ENCODE assay signal across 26 cellular contexts in genomic region chr7:116011584-116011983, GRCh38. TPM values are rescaled to one million over a fixed set of nuclear protein-coding genes. Genes with fewer than 3 reads are reported as not detected.
"Had no signal": no experiment of that assay in that cellular context is flagged by ENCODE, and none has a peak within 500 bp of the region (broad histone marks: within the 10 kb centered on the region; RNA-seq: fewer than 3 reads in every experiment).

No MANE protein-coding gene starts in this region.

- H3K27ac ChIP-seq: colonic mucosa, epithelial cell of prostate, esophagus squamous epithelium, gastrocnemius medialis, heart right ventricle, left lung, lower lobe of right lung had no signal

- H3K9me3 Mint-ChIP-seq: effector memory CD8-positive, alpha-beta T cell had no signal

- H3K27ac Mint-ChIP-seq: dendritic cell treated with granulocyte-macrophage colony-stimulating factor and Interleukin-4, amounts not matched to agents 40 ng/mL and 50 ng/mL, for 4 days; effector memory CD8-positive, alpha-beta T cell; endodermal cell; mesothelial cell of epicardium; naive B cell had no signal

- DNase-seq: colonic mucosa; cortex of kidney; effector CD8-positive, alpha-beta T cell; effector memory CD8-positive, alpha-beta T cell; endodermal cell; erythroblast; esophagus squamous epithelium; foreskin fibroblast; foreskin melanocyte; gastrocnemius medialis; glutamatergic neuron; head of caudate nucleus; heart right ventricle; hippocampal formation; left cardiac atrium; left lung; left ventricle myocardium superior; lower lobe of right lung; mesenchymal stem cell; mucosa of descending colon; naive B cell had no signal

- H3K36me3 Mint-ChIP-seq: mesothelial cell of epicardium, naive B cell had no signal

- H3K27me3 ChIP-seq: colonic mucosa, esophagus squamous epithelium, gastrocnemius medialis, heart right ventricle, left lung had no signal

- H3K4me1 Mint-ChIP-seq: endodermal cell, mesothelial cell of epicardium, naive B cell had no signal

- H3K4me3 ChIP-seq: colonic mucosa, esophagus squamous epithelium, gastrocnemius medialis, heart right ventricle, left lung, lower lobe of right lung, mucosa of descending colon had no signal

- H3K4me3 Mint-ChIP-seq: dendritic cell treated with granulocyte-macrophage colony-stimulating factor and Interleukin-4, amounts not matched to agents 40 ng/mL and 50 ng/mL, for 4 days; effector memory CD8-positive, alpha-beta T cell; endodermal cell; mesothelial cell of epicardium; naive B cell had no signal

- H3K9me3 ChIP-seq: colonic mucosa, esophagus squamous epithelium, gastrocnemius medialis, lower lobe of right lung, mucosa of descending colon had no signal

- H3K36me3 ChIP-seq: colonic mucosa, esophagus squamous epithelium, gastrocnemius medialis, heart right ventricle, lower lobe of right lung had no signal

- H3K27me3 Mint-ChIP-seq: dendritic cell treated with granulocyte-macrophage colony-stimulating factor and Interleukin-4, amounts not matched to agents 40 ng/mL and 50 ng/mL, for 4 days; effector memory CD8-positive, alpha-beta T cell; naive B cell had no signal

- ATAC-seq: effector memory CD8-positive, alpha-beta T cell; esophagus mucosa; gastrocnemius medialis; heart right ventricle; left cardiac atrium; left lung; left ventricle myocardium superior; lower lobe of right lung; mucosa of descending colon had no signal

- H3K4me1 ChIP-seq: colonic mucosa, esophagus squamous epithelium, gastrocnemius medialis, lower lobe of right lung had no signal

RNA-seq across cellular contexts. Expression of gene TFEC, which starts 19.0 kb away (rescaled TPM):
- total RNA-seq: endodermal cell, myocyte had no signal
